1 cellular context compared by ENCODE assay signal in genomic region chr7:130669051-130669700, GRCh38.
TF ChIP-seq lines count a peak whose summit lies in the region.

No MANE protein-coding gene starts in this region.

TF ChIP-seq in K562, 482 proteins besides CTCF, POLR2A, EP300 and RAD21 (continued from another document and continues in another):
- TF ChIP-seq HMBOX1 (IDR thresholded peaks at IDR 0.05) (no peak), HOXB6 (CRISPR knock-in tag; IDR thresholded peaks at IDR 0.05; ENCODE audit: borderline replicate concordance) (no peak), TCFL5 (CRISPR knock-in tag; conservative IDR thresholded peaks at IDR 0.05) (no peak), KDM1A (IDR thresholded peaks at IDR 0.05) (no peak), ZNF23 (CRISPR knock-in tag; IDR thresholded peaks at IDR 0.05) (no peak), SRF (CRISPR knock-in tag; IDR thresholded peaks at IDR 0.05) (peak in 1 of 2 experiments; percentile 5; a peak in 1 of 4 replicates), ATF1 (CRISPR knock-in tag; IDR thresholded peaks at IDR 0.05) (no peak), ATF1 (tag; IDR thresholded peaks at IDR 0.05) (no peak), PCBP2 (IDR thresholded peaks at IDR 0.05; ENCODE audit: low read depth, low read length, poor library complexity, severe bottlenecking) (no peak), PHTF2 (CRISPR knock-in tag; IDR thresholded peaks at IDR 0.05) (0 out of 2 replicates have a peak, but pooled peaks have one; percentile 17), RFX7 (CRISPR knock-in tag; IDR thresholded peaks at IDR 0.05) (no peak), FOSL1 (tag; conservative IDR thresholded peaks at IDR 0.05) (no peak), ZNF217 (CRISPR knock-in tag; IDR thresholded peaks at IDR 0.05) (no peak), E2F6 (IDR thresholded peaks at IDR 0.05; ENCODE audit: borderline replicate concordance in 1 of 2, extremely low read depth in 1 of 2, insufficient read depth in 1 of 2, insufficient read length in 1 of 2, low read depth in 1 of 2, low read length in 1 of 2, poor library complexity in 1 of 2, severe bottlenecking in 1 of 2) (peak in 1 of 2 experiments; percentile 2), CREB3L1 (IDR thresholded peaks at IDR 0.05; ENCODE audit: borderline replicate concordance, low read depth) (no peak), TEAD1 (CRISPR knock-in tag; IDR thresholded peaks at IDR 0.05) (no peak), NR1H2 (CRISPR knock-in tag; IDR thresholded peaks at IDR 0.05) (no peak), ARID1B (IDR thresholded peaks at IDR 0.05) (0 out of 2 replicates have a peak, but pooled peaks have one; percentile 11), BRD4 (IDR thresholded peaks at IDR 0.05) (0 out of 2 replicates have a peak, but pooled peaks have one; percentile 1), ZBTB12 (CRISPR knock-in tag; IDR thresholded peaks at IDR 0.05) (0 out of 2 replicates have a peak, but pooled peaks have one; percentile 18), CBFB (CRISPR knock-in tag; IDR thresholded peaks at IDR 0.05) (no peak), HOMEZ (CRISPR knock-in tag; IDR thresholded peaks at IDR 0.05) (peak; percentile 35; the same call in 1 of the 2 replicates), SAP30 (IDR thresholded peaks at IDR 0.05; ENCODE audit: borderline replicate concordance, insufficient read depth, low read depth, low read length, poor library complexity, severe bottlenecking) (peak; percentile 42), ZNF589 (CRISPR knock-in tag; IDR thresholded peaks at IDR 0.05; ENCODE audit: low read depth) (no peak), HDGF (IDR thresholded peaks at IDR 0.05) (no peak), VEZF1 (CRISPR knock-in tag; IDR thresholded peaks at IDR 0.05) (no peak), ZBTB2 (IDR thresholded peaks at IDR 0.05) (no peak), SMAD3 (CRISPR knock-in tag; conservative IDR thresholded peaks at IDR 0.05) (no peak), ZNF121 (CRISPR knock-in tag; conservative IDR thresholded peaks at IDR 0.05) (0 out of 2 replicates have a peak, but pooled peaks have one; percentile 2), ARHGAP35 (IDR thresholded peaks at IDR 0.05; ENCODE audit: partially characterized antibody) (no peak), SMARCE1 (IDR thresholded peaks at IDR 0.05) (0 out of 2 replicates have a peak, but pooled peaks have one; percentile 51), MTA3 (IDR thresholded peaks at IDR 0.05; ENCODE audit: borderline replicate concordance) (no peak), THRAP3 (IDR thresholded peaks at IDR 0.05; ENCODE audit: borderline replicate concordance) (no peak), CLOCK (CRISPR knock-in tag; IDR thresholded peaks at IDR 0.05; ENCODE audit: borderline replicate concordance) (no peak), HIVEP1 (CRISPR knock-in tag; IDR thresholded peaks at IDR 0.05) (0 out of 2 replicates have a peak, but pooled peaks have one; percentile 7), LARP7 (IDR thresholded peaks at IDR 0.05) (no peak), ATF4 (CRISPR knock-in tag; IDR thresholded peaks at IDR 0.05) (no peak), ZNF41 (CRISPR knock-in tag; conservative IDR thresholded peaks at IDR 0.05) (no peak), NR2C2 (CRISPR knock-in tag; IDR thresholded peaks at IDR 0.05) (no peak), NR2C2 (tag; IDR thresholded peaks at IDR 0.05) (no peak), STAT5B (CRISPR knock-in tag; IDR thresholded peaks at IDR 0.05) (no peak), ZBTB26 (CRISPR knock-in tag; IDR thresholded peaks at IDR 0.05) (no peak), COPS2 (conservative IDR thresholded peaks at IDR 0.05) (no peak), SREBF2 (CRISPR knock-in tag; IDR thresholded peaks at IDR 0.05) (peak; percentile 35; the same call in 1 of the 2 replicates), RBM22 (IDR thresholded peaks at IDR 0.05; ENCODE audit: low read depth, low read length, poor library complexity, severe bottlenecking) (no peak), NR2C1 (IDR thresholded peaks at IDR 0.05) (no peak), NR2C1 (tag; IDR thresholded peaks at IDR 0.05) (no peak), CXXC5 (CRISPR knock-in tag; IDR thresholded peaks at IDR 0.05) (no peak), MXI1 (IDR thresholded peaks at IDR 0.05; ENCODE audit: low read depth, low read length) (no peak), ZKSCAN3 (CRISPR knock-in tag; IDR thresholded peaks at IDR 0.05) (no peak), ZNF507 (tag; conservative IDR thresholded peaks at IDR 0.05) (no peak), ETS2 (tag; IDR thresholded peaks at IDR 0.05; ENCODE audit: borderline replicate concordance, poor library complexity, severe bottlenecking) (no peak), GATA2 (CRISPR knock-in tag; IDR thresholded peaks at IDR 0.05) (no peak), MIER1 (IDR thresholded peaks at IDR 0.05; ENCODE audit: low read depth) (no peak), SIN3A (IDR thresholded peaks at IDR 0.05; ENCODE audit: borderline replicate concordance in 2 of 2, control insufficient read depth in 1 of 2, low read depth in 2 of 2, low read length in 2 of 2) (no peak), PML (IDR thresholded peaks at IDR 0.05; ENCODE audit: low read length) (0 out of 2 replicates have a peak, but pooled peaks have one; percentile 6), SNIP1 (IDR thresholded peaks at IDR 0.05; ENCODE audit: low read depth) (no peak), E2F1 (CRISPR knock-in tag; IDR thresholded peaks at IDR 0.05) (no peak)
